Comparison of ENCODE assay signal across 9 cellular contexts in the genomic region with DNA sequence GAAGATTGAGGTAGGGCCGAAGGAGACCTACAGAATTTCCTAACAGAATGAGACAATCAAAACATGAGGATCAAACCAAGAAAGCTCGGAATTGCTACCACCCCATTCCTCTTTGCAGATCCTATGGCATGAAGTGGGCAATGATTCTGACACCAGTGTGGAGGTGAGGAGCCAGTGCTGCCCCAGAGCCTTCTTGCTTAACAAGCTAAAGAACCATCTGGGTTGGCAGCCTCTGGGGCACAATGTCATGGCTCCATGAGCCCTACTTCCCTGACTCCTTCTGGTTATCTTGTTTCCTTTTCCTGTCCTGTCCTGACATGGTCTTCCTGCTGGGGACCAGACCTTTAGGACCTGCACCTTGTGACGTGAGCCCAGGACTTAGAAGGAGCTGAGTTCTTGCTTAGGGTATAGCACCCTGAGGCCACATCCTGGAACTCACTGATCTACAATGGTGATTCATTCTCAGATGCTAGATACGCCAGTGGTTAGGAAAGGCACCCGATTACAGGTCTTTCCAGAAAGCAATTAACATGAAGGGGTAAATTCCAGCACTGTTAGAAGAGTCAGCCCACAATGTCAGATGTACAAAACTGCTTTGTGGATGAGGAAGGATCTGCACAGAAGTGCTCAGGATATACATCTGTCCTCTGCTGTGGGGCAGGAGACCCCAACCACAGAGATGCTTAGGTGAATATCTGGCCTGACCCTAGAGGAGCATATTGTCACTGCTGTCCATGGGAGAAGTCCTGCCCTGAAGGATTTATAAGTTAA.
DNase-seq lines count a peak whose midpoint lies in the region; ATAC-seq, FAIRE-seq and TF ChIP-seq lines count a peak whose summit lies in the region.
"Had no signal": no experiment of that assay in that cellular context is flagged by ENCODE, and none has a peak within 500 bp of the region (broad histone marks: within the 10 kb centered on the region; RNA-seq: fewer than 3 reads in every experiment).

No MANE protein-coding gene starts in this region.

- H3K27ac Mint-ChIP-seq in naive thymus-derived CD8-positive, alpha-beta T cell = peak overlapping the region in 7 of 10 donors; percentile 15 to 88 (median 74)

- POLR2A ChIA-PET in IMR-90 (lab: Charles Lee; ENCODE audit: unreplicated experiment) = no interaction called here
- POLR2A ChIA-PET in GM12878 (lab: Charles Lee) = interaction anchor here (0.5 to 1.1 kb wide), 3 partner anchors 8 to 80 kb away, joined by 3 to 5 read pairs (median 4); no protein-coding TSS in a partner anchor
- POLR2A ChIA-PET in naive thymus-derived CD8-positive, alpha-beta T cell (lab: Charles Lee) = interaction anchor here (0.5 to 0.7 kb wide), 4 partner anchors 9 to 464 kb away, joined by 3 to 5 read pairs (median 4); no protein-coding TSS in a partner anchor

- H2BK15ac ChIP-seq in IMR-90 (ENCODE audit: low read depth, low read length) = peak overlapping the region; percentile 14; the same call in 1 of the 3 replicates

- H4K91ac ChIP-seq in IMR-90 (ENCODE audit: insufficient read depth, low read depth, low read length) = peak overlapping the region; percentile 31

- ATAC-seq in IMR-90 (ENCODE audit: low read depth) (no peak), GM12878 (peak; percentile 50), GM21367 (IDR thresholded peaks at IDR 0.05; ENCODE audit: unreplicated experiment) (no peak)
- peak; percentile 61 to 65 for ATAC-seq in naive thymus-derived CD8-positive, alpha-beta T cell

- no peak for TF ChIP-seq POLR2A in IMR-90 (IDR thresholded peaks at IDR 0.05; ENCODE audit: low read depth, low read length)
- TF ChIP-seq POLR2A in GM12878 (IDR thresholded peaks at IDR 0.05; ENCODE audit: low read depth, low read length) = no peak

- H2BK120ac ChIP-seq in IMR-90 (ENCODE audit: low read depth, low read length) = 0 out of 2 replicates have a peak overlapping the region, but pooled peaks have one; percentile 18

- no peak overlapping the region for H3K4me3 Mint-ChIP-seq in naive thymus-derived CD8-positive, alpha-beta T cell

- H2AK5ac ChIP-seq in IMR-90 (ENCODE audit: low read depth, low read length) = peak overlapping the region; percentile 70

- peaks cover 8% of the 10 kb centered on the region for H3K4me1 ChIP-seq in IMR-90 (ENCODE audit: control insufficient read depth, insufficient read depth, low read length)
- peaks cover 24% of the 10 kb centered on the region for H3K4me1 ChIP-seq in GM12878 (ENCODE audit: control insufficient read depth, insufficient read depth, low read length)
- H3K4me1 ChIP-seq in MM.1S (ENCODE audit: low read length) = no peaks in the 10 kb centered on the region
- H3K4me1 ChIP-seq in BE2C = no peaks in the 10 kb centered on the region

- H3K23ac ChIP-seq in IMR-90 (ENCODE audit: low read depth, low read length) = no peak overlapping the region

- no peak for FAIRE-seq in GM12878 (lab: Jason Lieb, UNC)

- peaks cover 0 to 5% (median 0%) of the 10 kb centered on the region in 3 donors for H3K36me3 Mint-ChIP-seq in naive thymus-derived CD8-positive, alpha-beta T cell

- in situ Hi-C loops in IMR-90 (cut with MboI; ENCODE audit: low sequenced_read_pairs) = no loop called here
- in situ Hi-C loops in GM12878 (cut with MboI) = no loop called here

- no peak overlapping the region for H4K5ac ChIP-seq in IMR-90 (ENCODE audit: low read depth, low read length)

- RAD21 ChIA-PET in GM12878 (lab: Charles Lee; ENCODE audit: unreplicated experiment) = interaction anchor here (0.5 to 2.8 kb wide), 6 partner anchors 9 to 110 kb away, joined by 3 to 8 read pairs (median 4); no protein-coding TSS in a partner anchor

- H3K4me2 ChIP-seq in IMR-90 (ENCODE audit: low read depth, low read length) (no peak overlapping the region), GM12878 (ENCODE audit: control insufficient read depth, insufficient read depth) (no peak overlapping the region), MM.1S (ENCODE audit: low read depth, low read length) (no peak overlapping the region)

- H3K27ac ChIP-seq in IMR-90 (ENCODE audit: insufficient read depth, low read length) (no peak overlapping the region), GM12878 (ENCODE audit: control insufficient read depth, insufficient read depth) (no peak overlapping the region), MM.1S (ENCODE audit: low read length) (no peak overlapping the region)
- H3K27ac ChIP-seq: right atrium auricular region had no signal

- H3K9me3 Mint-ChIP-seq in naive thymus-derived CD8-positive, alpha-beta T cell = no peaks in the 10 kb centered on the region

- WGBS in IMR-90 (ENCODE audit: extremely low coverage in 2 of 2, insufficient read length in 1 of 2), 2 experiments = no CpG with 5 or more reads among the region's 5 CpGs
- 51% methylated on average over 5 of the region's 5 CpGs for WGBS in GM12878 (ENCODE audit: insufficient coverage, insufficient replicate concordance, low lambda C conversion rate, missing lambda C conversion rate)

- H3K9me3 ChIP-seq in IMR-90 (ENCODE audit: control insufficient read depth, insufficient read depth, low read length) (no peaks in the 10 kb centered on the region), GM12878 (replicated peaks; ENCODE audit: control insufficient read depth, insufficient read depth, low read length) (no peaks in the 10 kb centered on the region), MM.1S (replicated peaks; ENCODE audit: insufficient read depth, low read length) (no peaks in the 10 kb centered on the region), BE2C (no peaks in the 10 kb centered on the region)
- H3K9me3 ChIP-seq: right atrium auricular region had no signal

- TF ChIP-seq CTCF in IMR-90 (conservative IDR thresholded peaks at IDR 0.05; ENCODE audit: low read depth, low read length) = no peak
- no peak for TF ChIP-seq CTCF in GM12878 (IDR thresholded peaks at IDR 0.05 in 2 of 3, conservative IDR thresholded peaks at IDR 0.05 in 1 of 3; ENCODE audit: control insufficient read depth in 2 of 3, extremely low read depth in 1 of 3, insufficient read depth in 1 of 3, low read depth in 3 of 3, low read length in 3 of 3)
- TF ChIP-seq CTCF in MM.1S (IDR thresholded peaks at IDR 0.05; ENCODE audit: low read length) = no peak
- no peak for TF ChIP-seq CTCF in BE2C (IDR thresholded peaks at IDR 0.05; ENCODE audit: low read depth, low read length)

- no peaks in the 10 kb centered on the region for H3K36me3 ChIP-seq in IMR-90 (ENCODE audit: control insufficient read depth, insufficient read depth, low read length)
- no peaks in the 10 kb centered on the region for H3K36me3 ChIP-seq in GM12878 (ENCODE audit: control insufficient read depth in 2 of 2, insufficient read depth in 2 of 2, low read length in 1 of 2)
- no peaks in the 10 kb centered on the region for H3K36me3 ChIP-seq in MM.1S (replicated peaks; ENCODE audit: insufficient read depth, low read length)
- no peaks in the 10 kb centered on the region for H3K36me3 ChIP-seq in BE2C
- H3K36me3 ChIP-seq: right atrium auricular region had no signal

- H2AK9ac ChIP-seq in IMR-90 (replicated peaks; ENCODE audit: low read depth, low read length, poor library complexity) = no peak overlapping the region

- DNase-seq in A172 (ENCODE audit: low spot score) (peak; percentile 86), IMR-90 (no peak), GM12878 (ENCODE audit: low read depth, low spot score) (no peak), MM.1S (no peak), OCI-M1 (lab: John Stamatoyannopoulos, UW) (no peak), BE2C (no peak)
- DNase-seq in naive thymus-derived CD8-positive, alpha-beta T cell = peak in 3 of 10 donors; percentile 6 to 14 (median 13)

- TF ChIP-seq RAD21 in IMR-90 (IDR thresholded peaks at IDR 0.05; ENCODE audit: low read length) = no peak
- TF ChIP-seq RAD21 in GM12878 (IDR thresholded peaks at IDR 0.05; ENCODE audit: insufficient read depth, low read depth, low read length) = no peak

- H3F3A ChIP-seq in MM.1S (ENCODE audit: insufficient read depth, low read length) = no peaks in the 10 kb centered on the region

- CTCF ChIA-PET in IMR-90 (lab: Yijun Ruan, JAX) (interaction anchor here (0.6 kb wide), 1 partner anchor 337 kb away, joined by 4 read pairs; no protein-coding TSS in a partner anchor), GM12878 (lab: Yijun Ruan, JAX) (interaction anchor here (0.7 to 1.7 kb wide), 4 partner anchors 8 to 98 kb away, joined by 3 to 9 read pairs (median 4); no protein-coding TSS in a partner anchor)

- peaks cover 11% of the 10 kb centered on the region for H3K9me1 ChIP-seq in IMR-90 (ENCODE audit: insufficient read depth, low read length)

- H4K8ac ChIP-seq in IMR-90 (ENCODE audit: low read depth in 2 of 2, low read length in 2 of 2) = no peak overlapping the region

- no peaks in the 10 kb centered on the region for H3K9me2 ChIP-seq in MM.1S (replicated peaks; ENCODE audit: insufficient read depth, low read length)

- H3K79me1 ChIP-seq in IMR-90 (ENCODE audit: low read depth in 1 of 2, low read length in 2 of 2) = peaks cover 0 to 3% of the 10 kb centered on the region in 2 experiments; a peak in 1 of 4 replicates

- dilution Hi-C loops in IMR-90 (cut with HindIII; ENCODE audit: low sequenced_read_pairs, unreplicated experiment) = no loop called here

- no TSS peak for BruUV-seq in IMR-90 (replicated peaks; lab: Mats Ljungman, UMichigan)
- no TSS peak for BruUV-seq in GM12878 (replicated peaks; lab: Mats Ljungman, UMichigan)

- H3K18ac ChIP-seq in IMR-90 (ENCODE audit: low read depth, low read length) = 0 out of 2 replicates have a peak overlapping the region, but pooled peaks have one; percentile 15

- H3K4me3 ChIP-seq in IMR-90 (ENCODE audit: insufficient read depth, low read depth, low read length) = no peak overlapping the region
- no peak overlapping the region for H3K4me3 ChIP-seq in GM12878
- H3K4me3 ChIP-seq in MM.1S (ENCODE audit: low read length) = no peak overlapping the region
- H3K4me3 ChIP-seq in BE2C (ENCODE audit: low read depth, low read length) = no peak overlapping the region
- H3K4me3 ChIP-seq: right atrium auricular region had no signal

- TF ChIP-seq EP300 in GM12878 (IDR thresholded peaks at IDR 0.05; ENCODE audit: borderline replicate concordance in 1 of 2, control insufficient read depth in 1 of 2, low read depth in 2 of 2, low read length in 2 of 2) = no peak

- no peaks in the 10 kb centered on the region for H3K27me3 ChIP-seq in IMR-90 (ENCODE audit: control insufficient read depth, insufficient read depth, low read length)
- H3K27me3 ChIP-seq in GM12878 (replicated peaks in 1 of 2; ENCODE audit: control insufficient read depth in 2 of 2, insufficient read depth in 2 of 2, low read length in 1 of 2) = no peaks in the 10 kb centered on the region
- no peaks in the 10 kb centered on the region for H3K27me3 ChIP-seq in MM.1S (replicated peaks; ENCODE audit: insufficient read depth, low read length)
- H3K27me3 ChIP-seq in BE2C = no peaks in the 10 kb centered on the region
- H3K27me3 ChIP-seq: right atrium auricular region had no signal

- no peaks in the 10 kb centered on the region for H4K20me1 ChIP-seq in IMR-90 (ENCODE audit: insufficient read depth, low read length)
- H4K20me1 ChIP-seq in GM12878 (ENCODE audit: control insufficient read depth, insufficient read depth) = no peaks in the 10 kb centered on the region
- H4K20me1 ChIP-seq in MM.1S (ENCODE audit: insufficient read depth, low read length) = no peaks in the 10 kb centered on the region

- no peak overlapping the region for H3K56ac ChIP-seq in IMR-90 (ENCODE audit: extremely low read depth, insufficient read depth, low read length)

- intact Hi-C loops in IMR-90 (cut with micrococcal nuclease) (loop anchor here (10.0 kb wide), 2 partner anchors 216 to 326 kb away; partner anchors contain the start of gene ZFP36L1), GM12878 (cut with micrococcal nuclease; ENCODE audit: unreplicated experiment) (loop anchor here (5.0 kb wide), 1 partner anchor 46 kb away; no protein-coding TSS in a partner anchor)

- H3K9ac ChIP-seq in IMR-90 (ENCODE audit: low read depth, low read length) (no peak overlapping the region), GM12878 (ENCODE audit: control insufficient read depth, insufficient read depth, low read length) (no peak overlapping the region), MM.1S (ENCODE audit: low read length) (no peak overlapping the region)

- peaks cover 8 to 55% (median 21%) of the 10 kb centered on the region in 4 donors for H3K4me1 Mint-ChIP-seq in naive thymus-derived CD8-positive, alpha-beta T cell

- H3K79me2 ChIP-seq in GM12878 (ENCODE audit: control insufficient read depth, insufficient read depth, low read length) (no peaks in the 10 kb centered on the region), MM.1S (ENCODE audit: low read length) (no peaks in the 10 kb centered on the region)

- H3K4ac ChIP-seq in IMR-90 (ENCODE audit: low read depth, low read length) = peak overlapping the region; percentile 38; the same call in 1 of the 2 replicates

- peak overlapping the region; percentile 30; the same call in 1 of the 2 replicates for H2BK20ac ChIP-seq in IMR-90 (ENCODE audit: low read depth, low read length)

- H3K27me3 Mint-ChIP-seq in naive thymus-derived CD8-positive, alpha-beta T cell = no peaks in the 10 kb centered on the region

- H2BK5ac ChIP-seq in IMR-90 (ENCODE audit: low read depth, low read length, poor library complexity, severe bottlenecking) = no peak overlapping the region

- SMC1A ChIA-PET in GM12878 (lab: Charles Lee; ENCODE audit: uncharacterized antibody, unreplicated experiment) = interaction anchor here (0.7 to 5.7 kb wide), 11 partner anchors 9 to 214 kb away, joined by 3 to 22 read pairs (median 4); no protein-coding TSS in a partner anchor

- H2AFZ ChIP-seq in IMR-90 (replicated peaks; ENCODE audit: low read length, poor library complexity) (no peak overlapping the region), GM12878 (ENCODE audit: control insufficient read depth, low read depth, low read length) (no peak overlapping the region; the same call in 1 of the 2 replicates), MM.1S (ENCODE audit: low read length) (no peak overlapping the region)

- peak overlapping the region; percentile 52 for H3K14ac ChIP-seq in IMR-90 (replicated peaks; ENCODE audit: low read depth, low read length)

Comparison
In these comparisons a context has a peak if more than half of its experiments do, and no peak if none do; other contexts are left out.
1. ATAC-seq: peak in GM12878 (single experiment) and naive thymus-derived CD8-positive, alpha-beta T cell (2 of 2); none in IMR-90 (single experiment) and GM21367 (single experiment).